8 cellular contexts compared by ENCODE assay signal in the genomic region with DNA sequence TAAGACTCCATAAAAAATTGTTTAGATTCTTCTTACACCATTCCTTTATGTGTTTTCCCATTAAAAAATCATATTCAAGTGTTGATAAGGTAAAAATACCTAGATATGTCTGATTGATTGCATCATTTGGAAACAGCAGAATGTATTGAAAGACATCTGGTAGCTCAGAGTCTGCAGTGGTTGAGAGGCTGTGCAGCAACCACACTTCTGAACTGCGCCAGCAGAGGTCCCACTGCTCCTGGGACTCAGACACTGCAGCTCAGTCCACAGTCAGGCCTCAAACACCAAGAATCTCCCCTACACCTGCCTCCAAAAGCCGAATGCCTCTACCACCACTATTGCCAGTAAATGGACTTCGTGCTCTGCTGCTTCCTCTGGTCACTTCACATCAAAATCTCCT.
DNase-seq lines count a peak whose midpoint lies in the region; ATAC-seq and TF ChIP-seq lines count a peak whose summit lies in the region.

No MANE protein-coding gene starts in this region.

- peaks cover 3% of the 10 kb centered on the region for H3K27me3 Mint-ChIP-seq in activated CD4-positive, alpha-beta T cell treated with anti-CD3 and anti-CD28 coated beads, Interleukin-2, amount 10 ng/mL, durations not matched to agents 24 days and 14 days
- H3K27me3 Mint-ChIP-seq in effector memory CD8-positive, alpha-beta T cell, result no peaks in the 10 kb centered on the region
- H3K27me3 Mint-ChIP-seq in naive thymus-derived CD8-positive, alpha-beta T cell, result no peaks in the 10 kb centered on the region

- POLR2A ChIA-PET in BJ (lab: Charles Lee), result no interaction called here
- POLR2A ChIA-PET in naive thymus-derived CD8-positive, alpha-beta T cell (lab: Charles Lee), result interaction anchor here (1.5 kb wide), 1 partner anchor 92 kb away, joined by 8 read pairs; no protein-coding TSS in a partner anchor

- peak; percentile 54 for TF ChIP-seq CTCF in BJ (IDR thresholded peaks at IDR 0.05; ENCODE audit: insufficient read depth, low read depth, low read length)

- H3K9me3 Mint-ChIP-seq in activated CD4-positive, alpha-beta T cell treated with anti-CD3 and anti-CD28 coated beads, Interleukin-2, amount 10 ng/mL, durations not matched to agents 24 days and 14 days, result no peaks in the 10 kb centered on the region
- no peaks in the 10 kb centered on the region for H3K9me3 Mint-ChIP-seq in effector memory CD8-positive, alpha-beta T cell
- H3K9me3 Mint-ChIP-seq in naive thymus-derived CD8-positive, alpha-beta T cell, result peaks cover 0 to 2% (median 0%) of the 10 kb centered on the region in 9 donors

- H3K36me3 Mint-ChIP-seq in activated CD4-positive, alpha-beta T cell treated with anti-CD3 and anti-CD28 coated beads, Interleukin-2, amount 10 ng/mL, durations not matched to agents 24 days and 14 days (ENCODE audit: low read depth), result no peaks in the 10 kb centered on the region
- H3K36me3 Mint-ChIP-seq in effector memory CD8-positive, alpha-beta T cell (ENCODE audit: insufficient read depth), result peaks cover 3% of the 10 kb centered on the region
- peaks cover 0 to 4% (median 0%) of the 10 kb centered on the region in 3 donors for H3K36me3 Mint-ChIP-seq in naive thymus-derived CD8-positive, alpha-beta T cell

- peak; percentile 58 for TF ChIP-seq RAD21 in Ishikawa (IDR thresholded peaks at IDR 0.05; ENCODE audit: low read depth)

- ATAC-seq in GM19324 (IDR thresholded peaks at IDR 0.05; ENCODE audit: low FRiP score, unreplicated experiment) (peak; percentile 62), GM18873 (IDR thresholded peaks at IDR 0.05; ENCODE audit: low FRiP score, unreplicated experiment) (no peak), GM19023 (IDR thresholded peaks at IDR 0.05; ENCODE audit: unreplicated experiment) (no peak)
- ATAC-seq in effector memory CD8-positive, alpha-beta T cell (replicated peaks), result peak; percentile 87
- peak; percentile 77 to 79 for ATAC-seq in naive thymus-derived CD8-positive, alpha-beta T cell

- H3K36me3 ChIP-seq in BJ (ENCODE audit: control insufficient read depth, insufficient read depth, low read length), result no peaks in the 10 kb centered on the region

- H3K4me3 ChIP-seq in BJ (ENCODE audit: low read depth, low read length), result no peak overlapping the region

- CTCF ChIA-PET in BJ (lab: Yijun Ruan, JAX), result interaction anchor here (0.6 to 2.7 kb wide), 12 partner anchors 12 to 297 kb away, joined by 3 to 19 read pairs (median 4); no protein-coding TSS in a partner anchor

- H3K27ac Mint-ChIP-seq in activated CD4-positive, alpha-beta T cell treated with anti-CD3 and anti-CD28 coated beads, Interleukin-2, amount 10 ng/mL, durations not matched to agents 24 days and 14 days, result no peak overlapping the region
- H3K27ac Mint-ChIP-seq in effector memory CD8-positive, alpha-beta T cell, result peak overlapping the region in 1 of 2 donors; percentile 36
- peak overlapping the region in 3 of 10 donors; percentile 17 to 53 (median 45) for H3K27ac Mint-ChIP-seq in naive thymus-derived CD8-positive, alpha-beta T cell

- no peaks in the 10 kb centered on the region for H3K4me1 Mint-ChIP-seq in activated CD4-positive, alpha-beta T cell treated with anti-CD3 and anti-CD28 coated beads, Interleukin-2, amount 10 ng/mL, durations not matched to agents 24 days and 14 days
- peaks cover 21% of the 10 kb centered on the region in 2 donors for H3K4me1 Mint-ChIP-seq in effector memory CD8-positive, alpha-beta T cell (ENCODE audit: low read depth in 2 of 2)
- peaks cover 13 to 31% (median 24%) of the 10 kb centered on the region in 4 donors for H3K4me1 Mint-ChIP-seq in naive thymus-derived CD8-positive, alpha-beta T cell

- no peak for TF ChIP-seq EP300 in Ishikawa (IDR thresholded peaks at IDR 0.05; ENCODE audit: borderline replicate concordance)

- H3K4me3 Mint-ChIP-seq in activated CD4-positive, alpha-beta T cell treated with anti-CD3 and anti-CD28 coated beads, Interleukin-2, amount 10 ng/mL, durations not matched to agents 24 days and 14 days, result no peak overlapping the region
- H3K4me3 Mint-ChIP-seq in effector memory CD8-positive, alpha-beta T cell, result no peak overlapping the region
- no peak overlapping the region for H3K4me3 Mint-ChIP-seq in naive thymus-derived CD8-positive, alpha-beta T cell

- H3K27me3 ChIP-seq in BJ (ENCODE audit: control insufficient read depth, insufficient read depth, low read length), result 0 out of 2 replicates have a peak, but pooled peaks cover 4% of the 10 kb centered on the region

- intact Hi-C loops in activated CD4-positive, alpha-beta T cell treated with anti-CD3 and anti-CD28 coated beads, Interleukin-2, amount 10 ng/mL, durations not matched to agents 24 days and 14 days (cut with micrococcal nuclease), result loop anchor here (1.0 kb wide), 1 partner anchor 93 kb away; no protein-coding TSS in a partner anchor

- DNase-seq in BJ (ENCODE audit: low read depth), result no peak
- DNase-seq in activated CD4-positive, alpha-beta T cell treated with anti-CD3 and anti-CD28 coated beads, Interleukin-2, amount 10 ng/mL, durations not matched to agents 24 days and 14 days, result peak; percentile 83
- DNase-seq in effector memory CD8-positive, alpha-beta T cell, result peak; percentile 58 to 67 (median 63)
- DNase-seq in naive thymus-derived CD8-positive, alpha-beta T cell, result peak; percentile 8 to 66 (median 32)

TF ChIP-seq in Ishikawa, 13 proteins besides CTCF, POLR2A, EP300 and RAD21:
- TF ChIP-seq, protein P1, sequence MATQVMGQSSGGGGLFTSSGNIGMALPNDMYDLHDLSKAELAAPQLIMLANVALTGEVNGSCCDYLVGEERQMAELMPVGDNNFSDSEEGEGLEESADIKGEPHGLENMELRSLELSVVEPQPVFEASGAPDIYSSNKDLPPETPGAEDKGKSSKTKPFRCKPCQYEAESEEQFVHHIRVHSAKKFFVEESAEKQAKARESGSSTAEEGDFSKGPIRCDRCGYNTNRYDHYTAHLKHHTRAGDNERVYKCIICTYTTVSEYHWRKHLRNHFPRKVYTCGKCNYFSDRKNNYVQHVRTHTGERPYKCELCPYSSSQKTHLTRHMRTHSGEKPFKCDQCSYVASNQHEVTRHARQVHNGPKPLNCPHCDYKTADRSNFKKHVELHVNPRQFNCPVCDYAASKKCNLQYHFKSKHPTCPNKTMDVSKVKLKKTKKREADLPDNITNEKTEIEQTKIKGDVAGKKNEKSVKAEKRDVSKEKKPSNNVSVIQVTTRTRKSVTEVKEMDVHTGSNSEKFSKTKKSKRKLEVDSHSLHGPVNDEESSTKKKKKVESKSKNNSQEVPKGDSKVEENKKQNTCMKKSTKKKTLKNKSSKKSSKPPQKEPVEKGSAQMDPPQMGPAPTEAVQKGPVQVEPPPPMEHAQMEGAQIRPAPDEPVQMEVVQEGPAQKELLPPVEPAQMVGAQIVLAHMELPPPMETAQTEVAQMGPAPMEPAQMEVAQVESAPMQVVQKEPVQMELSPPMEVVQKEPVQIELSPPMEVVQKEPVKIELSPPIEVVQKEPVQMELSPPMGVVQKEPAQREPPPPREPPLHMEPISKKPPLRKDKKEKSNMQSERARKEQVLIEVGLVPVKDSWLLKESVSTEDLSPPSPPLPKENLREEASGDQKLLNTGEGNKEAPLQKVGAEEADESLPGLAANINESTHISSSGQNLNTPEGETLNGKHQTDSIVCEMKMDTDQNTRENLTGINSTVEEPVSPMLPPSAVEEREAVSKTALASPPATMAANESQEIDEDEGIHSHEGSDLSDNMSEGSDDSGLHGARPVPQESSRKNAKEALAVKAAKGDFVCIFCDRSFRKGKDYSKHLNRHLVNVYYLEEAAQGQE (IDR thresholded peaks at IDR 0.05; ENCODE audit: low read depth), result no peak
- no peak for TF ChIP-seq CEBPB (IDR thresholded peaks at IDR 0.05)
- TF ChIP-seq TCF12 (IDR thresholded peaks at IDR 0.05; ENCODE audit: low read depth), result no peak
- TF ChIP-seq, protein P2, sequence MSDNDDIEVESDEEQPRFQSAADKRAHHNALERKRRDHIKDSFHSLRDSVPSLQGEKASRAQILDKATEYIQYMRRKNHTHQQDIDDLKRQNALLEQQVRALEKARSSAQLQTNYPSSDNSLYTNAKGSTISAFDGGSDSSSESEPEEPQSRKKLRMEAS (IDR thresholded peaks at IDR 0.05), result no peak
- no peak for TF ChIP-seq TEAD4 (IDR thresholded peaks at IDR 0.05)
- TF ChIP-seq EGR1 (IDR thresholded peaks at IDR 0.05), result no peak
- TF ChIP-seq ZBTB7A (IDR thresholded peaks at IDR 0.05; ENCODE audit: low read depth), result no peak
- TF ChIP-seq NFIC (IDR thresholded peaks at IDR 0.05), result no peak
- TF ChIP-seq, protein P3, sequence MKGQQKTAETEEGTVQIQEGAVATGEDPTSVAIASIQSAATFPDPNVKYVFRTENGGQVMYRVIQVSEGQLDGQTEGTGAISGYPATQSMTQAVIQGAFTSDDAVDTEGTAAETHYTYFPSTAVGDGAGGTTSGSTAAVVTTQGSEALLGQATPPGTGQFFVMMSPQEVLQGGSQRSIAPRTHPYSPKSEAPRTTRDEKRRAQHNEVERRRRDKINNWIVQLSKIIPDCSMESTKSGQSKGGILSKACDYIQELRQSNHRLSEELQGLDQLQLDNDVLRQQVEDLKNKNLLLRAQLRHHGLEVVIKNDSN (IDR thresholded peaks at IDR 0.05), result no peak
- no peak for TF ChIP-seq YY1 (IDR thresholded peaks at IDR 0.05; ENCODE audit: low read depth)
- TF ChIP-seq TAF1 (IDR thresholded peaks at IDR 0.05; ENCODE audit: low read depth), result no peak
- no peak for TF ChIP-seq FOXM1 (IDR thresholded peaks at IDR 0.05; ENCODE audit: borderline replicate concordance, low read depth)
- no peak for TF ChIP-seq CREB1 (IDR thresholded peaks at IDR 0.05; ENCODE audit: low read depth)

Comparison
In these comparisons a context has a peak if more than half of its experiments do, and no peak if none do; other contexts are left out.
1. ATAC-seq: peak in GM19324 (single experiment), effector memory CD8-positive, alpha-beta T cell (single experiment) and naive thymus-derived CD8-positive, alpha-beta T cell (2 of 2); none in GM18873 (single experiment) and GM19023 (single experiment).